7 cellular contexts compared by ENCODE assay signal in the genomic region with DNA sequence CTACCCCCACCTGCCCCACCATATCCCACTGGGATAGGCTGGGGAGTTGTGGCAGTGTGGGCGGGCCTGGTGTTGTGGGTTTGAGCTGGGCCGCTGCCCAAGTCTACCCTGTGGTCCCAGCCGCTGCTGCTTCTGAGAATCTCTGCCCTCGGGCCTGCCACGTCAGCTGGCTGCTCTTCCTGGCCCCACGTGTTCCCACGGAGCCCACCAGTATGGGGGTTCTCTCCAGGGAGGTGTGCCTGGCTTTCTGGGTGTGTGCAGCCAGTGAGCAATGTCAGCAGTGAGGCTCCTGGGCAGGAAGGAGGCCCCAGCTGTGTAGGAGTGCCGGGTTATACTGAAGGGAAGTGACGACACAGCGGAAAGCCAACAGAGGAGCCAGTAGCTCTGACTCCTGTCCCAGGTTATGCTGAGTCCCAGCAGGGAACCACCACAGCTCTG.
DNase-seq lines count a peak whose midpoint lies in the region; ATAC-seq lines count a peak whose summit lies in the region.

No MANE protein-coding gene starts in this region.

- DNase-seq in GM19238 (ENCODE audit: insufficient read length, low spot score) (peak; percentile 54), T-helper 9 cell (peak; percentile 67), astrocyte of the hippocampus (ENCODE audit: low read depth, low spot score) (peak; percentile 92), kidney tubule cell (ENCODE audit: low spot score) (peak; percentile 87), NCI-H2107 treated with DMSO at 0.1 percent for 48 hours (lab: John Stamatoyannopoulos, UW; ENCODE audit: unreplicated experiment) (no peak)
- peak; percentile 51 to 58 (median 54) for DNase-seq in stimulated activated CD4-positive, alpha-beta T cell treated with anti-CD3 and anti-CD28 coated beads, TNF-alpha, amount 100 ng/mL, for 1 hour (ENCODE audit: low read depth in 3 of 3, low spot score in 1 of 3)

- ATAC-seq in HG03378 (IDR thresholded peaks at IDR 0.05; ENCODE audit: unreplicated experiment), result peak; percentile 32
